Comparison of ENCODE assay signal across 9 cellular contexts in the genomic region with DNA sequence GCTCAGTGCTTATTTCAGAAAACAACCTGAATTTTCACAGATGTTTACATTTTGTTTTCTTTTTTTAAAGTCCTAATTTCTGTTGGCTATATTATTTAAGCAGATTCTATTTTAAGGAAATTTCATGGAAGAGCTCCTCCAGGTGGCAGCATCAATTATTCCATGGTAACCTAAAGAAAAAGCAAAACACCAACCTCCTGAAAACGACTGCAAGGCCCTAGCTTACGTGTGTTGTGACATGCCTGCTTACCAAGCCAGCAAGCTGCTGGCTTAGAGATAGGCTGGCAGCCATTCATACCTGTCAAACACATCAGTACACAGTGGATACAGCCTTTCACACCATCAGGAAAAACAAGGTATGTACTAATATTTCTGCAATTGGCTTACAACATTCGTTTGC.
DNase-seq lines count a peak whose midpoint lies in the region; ATAC-seq and TF ChIP-seq lines count a peak whose summit lies in the region.
"Had no signal": no experiment of that assay in that cellular context is flagged by ENCODE, and none has a peak within 500 bp of the region (broad histone marks: within the 10 kb centered on the region; RNA-seq: fewer than 3 reads in every experiment).

No MANE protein-coding gene starts in this region.

- H3K4me3 Mint-ChIP-seq in mesothelial cell of epicardium, result no peak overlapping the region

- peak; percentile 36 for TF ChIP-seq CTCF in mesothelial cell of epicardium (IDR thresholded peaks at IDR 0.05; ENCODE audit: unreplicated experiment)

- in situ Hi-C loops in Caki2 (cut with HindIII; ENCODE audit: low pct_unique_long_range_greater_than_20kb, low sequenced_read_pairs), result no loop called here

- H3K27me3 Mint-ChIP-seq in mesothelial cell of epicardium (ENCODE audit: low read depth), result no peaks in the 10 kb centered on the region

- H3K36me3 Mint-ChIP-seq in mesothelial cell of epicardium, result peaks cover 29% of the 10 kb centered on the region

- DNase-seq in Caki2 (ENCODE audit: low read depth) (peak; percentile 42), NCI-H1694 (lab: John Stamatoyannopoulos, UW) (peak; percentile 3), dermis microvascular lymphatic vessel endothelial cell (ENCODE audit: low read depth in 2 of 2) (peak; percentile 22 to 61), mesothelial cell of epicardium (ENCODE audit: low spot score in 2 of 2, unreplicated experiment in 2 of 2) (no peak), NCI-H1092 treated with DMSO at 0.1 percent for 48 hours (lab: John Stamatoyannopoulos, UW) (no peak), activated T-cell treated with anti-CD3 and anti-CD28 coated beads for 4 hours (no peak), DMS153 (lab: John Stamatoyannopoulos, UW) (no peak)
- DNase-seq: stimulated activated CD4-positive, alpha-beta T cell treated with anti-CD3 and anti-CD28 coated beads, Interleukin-12 subunit alpha, Interleukin-12 subunit beta, amount 100 ng/mL, for 4 hours had no signal

- no peak for ATAC-seq in HG03469 (IDR thresholded peaks at IDR 0.05; ENCODE audit: unreplicated experiment)

- H3K4me1 Mint-ChIP-seq in mesothelial cell of epicardium, result peaks cover 14% of the 10 kb centered on the region

- H3K27ac Mint-ChIP-seq in mesothelial cell of epicardium, result no peak overlapping the region

- peaks cover 5% of the 10 kb centered on the region for H3K9me3 Mint-ChIP-seq in mesothelial cell of epicardium

Comparison
In these comparisons a context has a peak if more than half of its experiments do, and no peak if none do; other contexts are left out.
1. DNase-seq: peak in Caki2 (single experiment), NCI-H1694 (single experiment) and dermis microvascular lymphatic vessel endothelial cell (2 of 2); none in mesothelial cell of epicardium (0 of 2), NCI-H1092 treated with DMSO at 0.1 percent for 48 hours (single experiment), activated T-cell treated with anti-CD3 and anti-CD28 coated beads for 4 hours (single experiment) and DMS153 (single experiment).